ENCODE assay signal across 13 cellular contexts in genomic region chr19:5717215-5717614, GRCh38. TPM values are rescaled to one million over a fixed set of nuclear protein-coding genes. Genes with fewer than 3 reads are reported as not detected.
DNase-seq lines count a peak whose midpoint lies in the region; ATAC-seq and TF ChIP-seq lines count a peak whose summit lies in the region.
"Had no signal": no experiment of that assay in that cellular context is flagged by ENCODE, and none has a peak within 500 bp of the region (broad histone marks: within the 10 kb centered on the region; RNA-seq: fewer than 3 reads in every experiment).

No MANE protein-coding gene starts in this region.

- no peaks in the 10 kb centered on the region for H3K27me3 ChIP-seq in CD4-positive, alpha-beta T cell (ENCODE audit: control insufficient read depth, insufficient read depth, low read length)
- no peaks in the 10 kb centered on the region for H3K27me3 ChIP-seq in HCT116 (ENCODE audit: insufficient read depth, low read length)
- no peaks in the 10 kb centered on the region for H3K27me3 ChIP-seq in naive thymus-derived CD4-positive, alpha-beta T cell (ENCODE audit: control insufficient read depth in 2 of 2, insufficient read depth in 2 of 2, low read length in 2 of 2)
- H3K27me3 ChIP-seq: pancreas had no signal

- H3K9ac ChIP-seq in HCT116 (ENCODE audit: low read length), result no peak overlapping the region

- H3K36me3 ChIP-seq in HCT116 (ENCODE audit: control insufficient read depth in 1 of 2, insufficient read depth in 2 of 2, low read length in 2 of 2), result peaks cover 16 to 28% of the 10 kb centered on the region in 2 experiments; a peak in 3 of 4 replicates
- peaks cover 0 to 34% (median 5%) of the 10 kb centered on the region in 3 experiments for H3K36me3 ChIP-seq in naive thymus-derived CD4-positive, alpha-beta T cell (ENCODE audit: control insufficient read depth in 2 of 3, insufficient read depth in 3 of 3, low read length in 3 of 3)

- RAD21 ChIA-PET in HCT116 (lab: Charles Lee; ENCODE audit: low non-redundant PET in 1 of 2, low total read pairs in 2 of 2, uncharacterized antibody in 2 of 2, unreplicated experiment in 2 of 2), result interaction anchor here in 1 of 2 experiments (0.6 kb wide), 1 partner anchor 30 kb away, joined by 4 read pairs; no protein-coding TSS in a partner anchor

- no peak for ATAC-seq in CD4-positive, alpha-beta T cell (ENCODE audit: poor library complexity)
- ATAC-seq in HCT116 (no peak), HG03571 (IDR thresholded peaks at IDR 0.05; ENCODE audit: unreplicated experiment) (no peak), GM21515 (IDR thresholded peaks at IDR 0.05; ENCODE audit: unreplicated experiment) (no peak)
- no peak for ATAC-seq in activated naive CD4-positive, alpha-beta T cell treated with anti-CD3 and anti-CD28 coated beads, Interleukin-2, amount 50 U/mL, for 72 hours
- ATAC-seq in naive thymus-derived CD4-positive, alpha-beta T cell, result no peak
- ATAC-seq: left lobe of liver, pancreas, WTC11 had no signal

- H3K27ac ChIP-seq in CD4-positive, alpha-beta T cell (ENCODE audit: low read depth, low read length), result no peak overlapping the region
- H3K27ac ChIP-seq in HCT116 (ENCODE audit: low read depth, low read length), result no peak overlapping the region
- H3K27ac ChIP-seq in naive thymus-derived CD4-positive, alpha-beta T cell (ENCODE audit: low read depth, low read length), result peak overlapping the region; percentile 51
- H3K27ac ChIP-seq: pancreas had no signal

- CTCF ChIA-PET in CD4-positive, alpha-beta T cell (lab: Charles Lee), result interaction anchor here (1.7 kb wide), 1 partner anchor 27 kb away, joined by 7 read pairs; the partner anchor contains the start of gene RPL36
- CTCF ChIA-PET in HCT116 (lab: Charles Lee), result interaction anchor here (2.1 kb wide), 1 partner anchor 28 kb away, joined by 4 read pairs; the partner anchor contains the start of gene RPL36
- CTCF ChIA-PET in naive thymus-derived CD4-positive, alpha-beta T cell (lab: Charles Lee), result no interaction called here

- H3K4me1 ChIP-seq in HCT116 (ENCODE audit: control insufficient read depth in 1 of 2, insufficient read depth in 2 of 2, low read length in 2 of 2), result peaks cover 10 to 28% of the 10 kb centered on the region in 2 experiments
- H3K4me1 ChIP-seq in naive thymus-derived CD4-positive, alpha-beta T cell (ENCODE audit: control insufficient read depth in 2 of 2, insufficient read depth in 2 of 2, low read length in 2 of 2), result peaks cover 12 to 16% of the 10 kb centered on the region in 2 donors

- H3K9me3 ChIP-seq in CD4-positive, alpha-beta T cell (ENCODE audit: control insufficient read depth, low read length), result no peaks in the 10 kb centered on the region
- H3K9me3 ChIP-seq in HCT116 (ENCODE audit: control insufficient read depth in 1 of 2, insufficient read depth in 1 of 2, low read depth in 1 of 2, low read length in 2 of 2), result no peaks in the 10 kb centered on the region
- H3K9me3 ChIP-seq in naive thymus-derived CD4-positive, alpha-beta T cell (ENCODE audit: control insufficient read depth in 2 of 3, low read length in 3 of 3), result no peaks in the 10 kb centered on the region
- H3K9me3 ChIP-seq: pancreas had no signal

- no peak for DNase-seq in CD4-positive, alpha-beta T cell
- DNase-seq in HCT116 (ENCODE audit: low read depth, low spot score), result no peak
- no peak for DNase-seq in activated naive CD4-positive, alpha-beta T cell treated with anti-CD3 and anti-CD28 coated beads, Interleukin-2, amount 50 U/mL, for 72 hours (ENCODE audit: low spot score in 2 of 2)
- no peak for DNase-seq in naive thymus-derived CD4-positive, alpha-beta T cell
- DNase-seq in NCI-H1417 treated with DMSO at 0.1 percent for 48 hours (lab: John Stamatoyannopoulos, UW), result no peak

- H3K79me2 ChIP-seq in HCT116 (ENCODE audit: insufficient read depth, low read length), result peaks cover 74% of the 10 kb centered on the region

- no peak for TF ChIP-seq POLR2A in HCT116 (IDR thresholded peaks at IDR 0.05; ENCODE audit: borderline replicate concordance, extremely low read depth, insufficient read depth, insufficient read length)

- intact Hi-C loops in CD4-positive, alpha-beta T cell (cut with DNase I, micrococcal nuclease), result no loop called here
- intact Hi-C loops in HCT116 (cut with micrococcal nuclease), result no loop called here
- intact Hi-C loops in naive thymus-derived CD4-positive, alpha-beta T cell (cut with micrococcal nuclease), result no loop called here

- BruUV-seq in HCT116 (replicated peaks; lab: Mats Ljungman, UMichigan), result no TSS peak

- no peak for TF ChIP-seq CTCF in CD4-positive, alpha-beta T cell (IDR thresholded peaks at IDR 0.05)
- TF ChIP-seq CTCF in HCT116 (IDR thresholded peaks at IDR 0.05 in 2 of 3, conservative IDR thresholded peaks at IDR 0.05 in 1 of 3; ENCODE audit: borderline replicate concordance in 1 of 3, insufficient read depth in 1 of 3, low read depth in 2 of 3, low read length in 2 of 3), result no peak

- no peak overlapping the region for H2AFZ ChIP-seq in HCT116 (ENCODE audit: low read depth, low read length, poor library complexity, severe bottlenecking)

- POLR2A ChIA-PET in CD4-positive, alpha-beta T cell (lab: Charles Lee), result no interaction called here
- POLR2A ChIA-PET in HCT116 (lab: Charles Lee), result interaction anchor here (1.0 to 1.6 kb wide), 3 partner anchors 26 to 111 kb away, joined by 3 to 5 read pairs (median 4); partner anchors contain the start of gene RPL36
- POLR2A ChIA-PET in naive thymus-derived CD4-positive, alpha-beta T cell (lab: Charles Lee), result interaction anchor here (0.7 to 1.8 kb wide), 3 partner anchors 27 to 94 kb away, joined by 3 to 4 read pairs (median 3); partner anchors contain the start of genes RPL36, SAFB and SAFB2

- peak overlapping the region; percentile 88; the same call in 1 of the 2 replicates for H3K4me2 ChIP-seq in HCT116 (ENCODE audit: low read length)

- TF ChIP-seq RAD21 in HCT116 (IDR thresholded peaks at IDR 0.05; ENCODE audit: low read depth), result no peak

- no peaks in the 10 kb centered on the region for H3K9me2 ChIP-seq in HCT116 (ENCODE audit: insufficient read depth)

- peak overlapping the region; percentile 45 for H3K4me3 Mint-ChIP-seq in CD4-positive, alpha-beta T cell
- peak overlapping the region in 6 of 10 donors; percentile 11 to 96 (median 40) for H3K4me3 Mint-ChIP-seq in naive thymus-derived CD4-positive, alpha-beta T cell

- no peak overlapping the region for H3K4me3 ChIP-seq in HCT116 (replicated peaks in 1 of 2; ENCODE audit: low read depth in 1 of 2, low read length in 2 of 2)
- H3K4me3 ChIP-seq in naive thymus-derived CD4-positive, alpha-beta T cell (ENCODE audit: low read length), result no peak overlapping the region
- H3K4me3 ChIP-seq: pancreas had no signal

- H3K27ac Mint-ChIP-seq in CD4-positive, alpha-beta T cell, result peak overlapping the region; percentile 30
- peak overlapping the region; percentile 93 to 99 for H3K27ac Mint-ChIP-seq in activated naive CD4-positive, alpha-beta T cell treated with anti-CD3 and anti-CD28 coated beads, Interleukin-2, amount 50 U/mL, for 72 hours
- peak overlapping the region in 4 of 9 donors; percentile 24 to 69 (median 60) for H3K27ac Mint-ChIP-seq in naive thymus-derived CD4-positive, alpha-beta T cell
- H3K27ac Mint-ChIP-seq: WTC11 had no signal

- H3K27me3 Mint-ChIP-seq in CD4-positive, alpha-beta T cell, result no peaks in the 10 kb centered on the region
- peaks cover 0 to 2% (median 0%) of the 10 kb centered on the region in 5 donors for H3K27me3 Mint-ChIP-seq in naive thymus-derived CD4-positive, alpha-beta T cell

- peaks cover 5% of the 10 kb centered on the region; the same call in 1 of the 2 replicates for H4K20me1 ChIP-seq in HCT116 (ENCODE audit: insufficient read depth)

- H3K9me3 Mint-ChIP-seq in CD4-positive, alpha-beta T cell, result no peaks in the 10 kb centered on the region
- H3K9me3 Mint-ChIP-seq in activated naive CD4-positive, alpha-beta T cell treated with anti-CD3 and anti-CD28 coated beads, Interleukin-2, amount 50 U/mL, for 72 hours, result no peaks in the 10 kb centered on the region
- peaks cover 0 to 7% (median 0%) of the 10 kb centered on the region in 11 donors for H3K9me3 Mint-ChIP-seq in naive thymus-derived CD4-positive, alpha-beta T cell
- H3K9me3 Mint-ChIP-seq: WTC11 had no signal

- H3K36me3 Mint-ChIP-seq in CD4-positive, alpha-beta T cell (ENCODE audit: low read depth), result peaks cover 40% of the 10 kb centered on the region
- peaks cover 19 to 32% of the 10 kb centered on the region in 2 donors for H3K36me3 Mint-ChIP-seq in activated naive CD4-positive, alpha-beta T cell treated with anti-CD3 and anti-CD28 coated beads, Interleukin-2, amount 50 U/mL, for 72 hours
- peaks cover 0 to 14% (median 4%) of the 10 kb centered on the region in 5 donors for H3K36me3 Mint-ChIP-seq in naive thymus-derived CD4-positive, alpha-beta T cell

- H3K4me1 Mint-ChIP-seq in CD4-positive, alpha-beta T cell (ENCODE audit: low read depth), result peaks cover 26% of the 10 kb centered on the region
- H3K4me1 Mint-ChIP-seq in naive thymus-derived CD4-positive, alpha-beta T cell, result peaks cover 9 to 42% (median 29%) of the 10 kb centered on the region in 7 donors

RNA-seq across cellular contexts. Expression of gene LONP1, which starts 2.7 kb away (rescaled TPM):
- total RNA-seq in CD4-positive, alpha-beta T cell, result 10 to 100 TPM; 88.7 to 91.0 TPM
- 180 TPM for total RNA-seq in HCT116 (2021; ENCODE audit: unreplicated experiment)
- polyA plus RNA-seq in HCT116 (2012), result 207 and 285 TPM in 2 replicates
- total RNA-seq in activated naive CD4-positive, alpha-beta T cell treated with anti-CD3 and anti-CD28 coated beads, Interleukin-2, amount 50 U/mL, for 72 hours, result 100 to 1,000 TPM; 178 to 359 TPM
- 100 to 1,000 TPM in 1 of 5 experiments, 10 to 100 TPM in 4; 62.8 to 102 (median 74.8) TPM for total RNA-seq in naive thymus-derived CD4-positive, alpha-beta T cell
- 10 to 100 TPM; 20.0 to 60.0 TPM for polyA plus RNA-seq in naive thymus-derived CD4-positive, alpha-beta T cell

RNA-seq across cellular contexts. Expression of gene CATSPERD, which starts 3.2 kb away (rescaled TPM):
- not detected for total RNA-seq in CD4-positive, alpha-beta T cell
- not detected for total RNA-seq in HCT116 (2021; ENCODE audit: unreplicated experiment)
- not detected in 2 replicates for polyA plus RNA-seq in HCT116 (2012)
- total RNA-seq in activated naive CD4-positive, alpha-beta T cell treated with anti-CD3 and anti-CD28 coated beads, Interleukin-2, amount 50 U/mL, for 72 hours, result not detected
- total RNA-seq in naive thymus-derived CD4-positive, alpha-beta T cell, result under 1 TPM in 1 of 5 experiments, not detected in 4; 0.07 TPM
- polyA plus RNA-seq in naive thymus-derived CD4-positive, alpha-beta T cell, result not detected
- total RNA-seq: glomerular endothelial cell, left lobe of liver, LHCN-M2, pancreas, RPMI7951 had no signal
- polyA plus RNA-seq: pancreas had no signal

RNA-seq across cellular contexts. Expression of gene RPL36, which starts 27.1 kb away (rescaled TPM):
- total RNA-seq in CD4-positive, alpha-beta T cell, result 1,000 to 10,000 TPM; 1,509 to 1,565 TPM
- total RNA-seq in HCT116 (2021; ENCODE audit: unreplicated experiment), result 1,504 TPM
- polyA plus RNA-seq in HCT116 (2012), result 2,841 and 3,000 TPM in 2 replicates
- 1,000 to 10,000 TPM; 1,044 to 1,174 TPM for total RNA-seq in activated naive CD4-positive, alpha-beta T cell treated with anti-CD3 and anti-CD28 coated beads, Interleukin-2, amount 50 U/mL, for 72 hours
- total RNA-seq in naive thymus-derived CD4-positive, alpha-beta T cell, result 1,000 to 10,000 TPM in 3 of 5 experiments, 100 to 1,000 TPM in 2; 865 to 1,786 (median 1,037) TPM
- polyA plus RNA-seq in naive thymus-derived CD4-positive, alpha-beta T cell, result 1,000 to 10,000 TPM; 2,342 to 2,564 TPM

RNA-seq across cellular contexts. Expression of gene HSD11B1L, which starts 36.4 kb away (rescaled TPM):
- 1 to 10 TPM; 2.4 to 2.9 TPM for total RNA-seq in CD4-positive, alpha-beta T cell
- 6.0 TPM for total RNA-seq in HCT116 (2021; ENCODE audit: unreplicated experiment)
- polyA plus RNA-seq in HCT116 (2012), result 6.4 and 6.9 TPM in 2 replicates
- total RNA-seq in activated naive CD4-positive, alpha-beta T cell treated with anti-CD3 and anti-CD28 coated beads, Interleukin-2, amount 50 U/mL, for 72 hours, result 1 to 10 TPM; 3.2 to 5.2 TPM
- total RNA-seq in naive thymus-derived CD4-positive, alpha-beta T cell, result 1 to 10 TPM; 2.8 to 5.2 (median 3.6) TPM
- 1 to 10 TPM; 8.4 to 9.6 TPM for polyA plus RNA-seq in naive thymus-derived CD4-positive, alpha-beta T cell

RNA-seq across cellular contexts. Expression of gene MICOS13, which starts 36.9 kb away (rescaled TPM):
- total RNA-seq in CD4-positive, alpha-beta T cell, result 10 to 100 TPM; 21.7 to 23.0 TPM
- total RNA-seq in HCT116 (2021; ENCODE audit: unreplicated experiment), result 61.6 TPM
- polyA plus RNA-seq in HCT116 (2012), result 55.0 and 73.1 TPM in 2 replicates
- 10 to 100 TPM; 32.0 to 47.2 TPM for total RNA-seq in activated naive CD4-positive, alpha-beta T cell treated with anti-CD3 and anti-CD28 coated beads, Interleukin-2, amount 50 U/mL, for 72 hours
- 10 to 100 TPM; 26.1 to 49.3 (median 38.4) TPM for total RNA-seq in naive thymus-derived CD4-positive, alpha-beta T cell
- 100 to 1,000 TPM in 1 of 2 donors, 10 to 100 TPM in 1; 76.8 to 109 TPM for polyA plus RNA-seq in naive thymus-derived CD4-positive, alpha-beta T cell
